In the genomic region with DNA sequence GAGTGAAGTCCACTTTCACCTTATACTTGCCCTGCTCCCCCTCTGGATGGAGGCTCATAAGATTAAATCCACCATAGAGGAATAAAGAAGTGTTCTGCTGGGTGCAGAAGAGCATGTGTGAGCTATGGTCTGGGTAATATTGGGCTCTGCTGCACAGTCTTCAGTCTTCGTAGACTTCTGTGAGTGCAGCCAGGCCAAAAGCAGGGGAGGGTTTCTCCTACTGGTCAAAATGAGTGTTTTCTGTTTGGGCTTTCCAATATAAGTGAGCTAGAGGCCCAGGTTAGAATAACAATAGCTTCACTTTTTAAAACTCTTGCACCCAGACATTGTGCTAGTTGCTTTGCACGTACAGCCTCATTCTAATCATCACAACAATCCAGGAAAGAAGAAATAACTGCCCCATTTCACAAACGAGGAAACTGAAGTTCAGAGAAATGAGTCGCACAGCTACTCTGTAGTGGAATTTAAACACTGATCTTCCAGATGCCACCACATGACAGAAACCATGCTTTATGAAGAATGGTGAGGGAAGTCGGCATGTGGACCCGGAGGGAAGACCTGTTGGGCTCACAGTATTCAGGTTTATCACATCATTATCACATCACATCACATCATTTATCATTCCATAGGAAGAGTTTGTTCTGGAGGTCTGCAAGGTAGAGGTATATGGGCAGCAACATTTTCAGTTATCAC, we compare ENCODE assay signal across 27 cellular contexts. TPM values are rescaled to one million over a fixed set of nuclear protein-coding genes. Genes with fewer than 3 reads are reported as not detected.
"Had no signal": no experiment of that assay in that cellular context is flagged by ENCODE, and none has a peak within 500 bp of the region (broad histone marks: within the 10 kb centered on the region; RNA-seq: fewer than 3 reads in every experiment).

No MANE protein-coding gene starts in this region.

- H3K4me3 ChIP-seq: colonic mucosa, left lung, prostate gland, right atrium auricular region, tibial nerve, vagina had no signal

- H3K36me3 ChIP-seq: brain microvascular endothelial cell, colonic mucosa, left lung, prostate gland, right atrium auricular region, tibial nerve, vagina had no signal

- H3K27me3 Mint-ChIP-seq: activated CD4-positive, alpha-beta memory T cell treated with anti-CD3 and anti-CD28 coated beads, Interleukin-2, amount 10 ng/mL, durations not matched to agents 7 days and 5 days; activated naive CD8-positive, alpha-beta T cell treated with anti-CD3 and anti-CD28 coated beads, Interleukin-2, amount 50 U/mL, for 24 hours; activated T-cell treated with anti-CD3 and anti-CD28 coated beads, Interleukin-2, amount 50 U/mL, for 24 hours had no signal

- H3K27me3 ChIP-seq: brain microvascular endothelial cell, colonic mucosa, left lung, right atrium auricular region, tibial nerve, vagina had no signal

- H3K9me3 ChIP-seq: colonic mucosa, left lung, prostate gland, right atrium auricular region, vagina had no signal

- H3K4me1 Mint-ChIP-seq: activated CD4-positive, alpha-beta memory T cell treated with anti-CD3 and anti-CD28 coated beads, Interleukin-2, amount 10 ng/mL, durations not matched to agents 7 days and 5 days had no signal

- H3K27ac Mint-ChIP-seq: activated CD4-positive, alpha-beta memory T cell treated with anti-CD3 and anti-CD28 coated beads, Interleukin-2, amount 10 ng/mL, durations not matched to agents 7 days and 5 days; activated naive CD8-positive, alpha-beta T cell treated with anti-CD3 and anti-CD28 coated beads, Interleukin-2, amount 50 U/mL, for 24 hours; activated T-cell treated with anti-CD3 and anti-CD28 coated beads, Interleukin-2, amount 50 U/mL, for 24 hours had no signal

- DNase-seq: activated CD4-positive, alpha-beta memory T cell treated with anti-CD3 and anti-CD28 coated beads, Interleukin-2, amount 10 ng/mL, durations not matched to agents 7 days and 5 days; activated CD4-positive, alpha-beta T cell treated with anti-CD3 and anti-CD28 coated beads for 48 hours; activated CD4-positive, CD25-positive, alpha-beta regulatory T cell; activated naive CD4-positive, alpha-beta T cell treated with anti-CD3 and anti-CD28 coated beads, Interleukin-2, amount 10 ng/mL, durations not matched to agents 7 days and 5 days; activated naive CD8-positive, alpha-beta T cell treated with anti-CD3 and anti-CD28 coated beads, Interleukin-2, amount 50 U/mL, for 24 hours; activated T-cell treated with anti-CD3 and anti-CD28 coated beads, Interleukin-2, amount 50 U/mL, for 24 hours; aorta; brain microvascular endothelial cell; central memory CD4-positive, alpha-beta T cell; colonic mucosa; erythroblast; hypothalamus; kidney; left lung; stimulated activated naive CD8-positive, alpha-beta T cell treated with anti-CD3 and anti-CD28 coated beads, Interleukin-15, Interleukin-2, amounts not matched to agents 100 U/mL and 50 U/mL, for 24 hours; substantia nigra; T1000 had no signal

- H3K4me1 ChIP-seq: colonic mucosa, left lung, prostate gland, right atrium auricular region, tibial nerve, vagina had no signal

- ATAC-seq: activated naive CD8-positive, alpha-beta T cell treated with anti-CD3 and anti-CD28 coated beads, Interleukin-2, amount 50 U/mL, for 24 hours; left lung; stimulated activated naive CD8-positive, alpha-beta T cell treated with anti-CD3 and anti-CD28 coated beads, Interleukin-15, Interleukin-2, amounts not matched to agents 100 U/mL and 50 U/mL, for 24 hours had no signal

- H3K4me3 Mint-ChIP-seq: activated CD4-positive, alpha-beta memory T cell treated with anti-CD3 and anti-CD28 coated beads, Interleukin-2, amount 10 ng/mL, durations not matched to agents 7 days and 5 days; activated naive CD4-positive, alpha-beta T cell treated with anti-CD3 and anti-CD28 coated beads, Interleukin-2, amount 10 ng/mL, durations not matched to agents 7 days and 5 days; activated naive CD8-positive, alpha-beta T cell treated with anti-CD3 and anti-CD28 coated beads, Interleukin-2, amount 50 U/mL, for 24 hours; activated T-cell treated with anti-CD3 and anti-CD28 coated beads, Interleukin-2, amount 50 U/mL, for 24 hours had no signal

- H3K36me3 Mint-ChIP-seq: activated naive CD4-positive, alpha-beta T cell treated with anti-CD3 and anti-CD28 coated beads, Interleukin-2, amount 10 ng/mL, durations not matched to agents 7 days and 5 days had no signal

- H3K27ac ChIP-seq: brain microvascular endothelial cell, colonic mucosa, left lung, right atrium auricular region, tibial nerve, vagina had no signal

RNA-seq across cellular contexts. Expression of a gene that starts 23.8 kb away (rescaled TPM):
- total RNA-seq: activated CD4-positive, alpha-beta memory T cell treated with anti-CD3 and anti-CD28 coated beads, Interleukin-2, amount 10 ng/mL, durations not matched to agents 7 days and 5 days; aorta; colonic mucosa; frontal cortex; kidney; lung microvascular endothelial cell; mononuclear cell; osteoblast; right atrium auricular region; skeletal muscle tissue; tibial nerve; vagina had no signal
- polyA plus RNA-seq: aorta, neural cell had no signal
